32 cellular contexts compared by ENCODE assay signal in the genomic region with DNA sequence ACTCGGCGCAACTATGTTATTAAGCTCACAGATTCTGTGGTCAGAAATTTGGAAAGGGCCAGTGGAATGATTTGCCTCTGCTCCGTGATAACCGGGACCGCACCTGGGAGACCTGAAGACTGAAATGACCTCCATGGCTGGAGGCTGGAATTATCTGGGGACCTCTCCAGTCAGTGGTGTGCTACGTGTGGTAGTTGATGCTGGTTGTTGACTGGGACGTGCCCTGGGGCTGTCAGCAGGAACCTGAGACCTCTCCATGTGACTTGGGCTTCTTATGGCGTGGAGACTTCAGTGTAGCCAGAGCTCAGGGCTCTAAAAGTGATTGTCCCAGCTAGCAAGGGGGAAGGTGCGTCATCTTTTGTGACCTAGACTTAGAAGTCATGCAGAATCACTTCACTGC.
"Had no signal": no experiment of that assay in that cellular context is flagged by ENCODE, and none has a peak within 500 bp of the region (broad histone marks: within the 10 kb centered on the region; RNA-seq: fewer than 3 reads in every experiment).

No MANE protein-coding gene starts in this region.

- H3K9me3 ChIP-seq: ascending aorta, body of pancreas, SJSA1 had no signal

- ATAC-seq: activated CD8-positive, alpha-beta memory T cell treated with anti-CD3 and anti-CD28 coated beads, Interleukin-2, amount 10 ng/mL, durations not matched to agents 7 days and 5 days; activated naive CD4-positive, alpha-beta T cell treated with anti-CD3 and anti-CD28 coated beads, Interleukin-2, amount 50 U/mL, for 72 hours; activated naive CD8-positive, alpha-beta T cell treated with anti-CD3 and anti-CD28 coated beads, Interleukin-2, amount 50 U/mL, for 24 hours; body of pancreas; Panc1; T-helper 17 cell had no signal

- H3K27ac Mint-ChIP-seq: activated B cell treated with CpG ODN at 0.5 μM for 24 hours; activated naive CD8-positive, alpha-beta T cell treated with anti-CD3 and anti-CD28 coated beads, Interleukin-2, amount 50 U/mL, for 24 hours; activated T-cell treated with anti-CD3 and anti-CD28 coated beads, Interleukin-2, amount 50 U/mL, for 24 hours; activated T-helper 1 cell treated with anti-CD3 and anti-CD28 coated beads, Interleukin-12 subunit alpha, Interleukin-12 subunit beta, Interleukin-2, Interleukin-4 antibody, amounts not matched to agents 30 ng/mL and 10 ng/mL and 1 ng/mL, durations not matched to agents 14 hours and 24 hours and 36 hours; T-helper 17 cell had no signal

- H3K27me3 Mint-ChIP-seq: activated B cell treated with CpG ODN at 0.5 μM for 24 hours; activated CD8-positive, alpha-beta memory T cell treated with anti-CD3 and anti-CD28 coated beads, Interleukin-2, amount 10 ng/mL, durations not matched to agents 7 days and 5 days; activated naive CD8-positive, alpha-beta T cell treated with anti-CD3 and anti-CD28 coated beads, Interleukin-2, amount 50 U/mL, for 24 hours; activated T-cell treated with anti-CD3 and anti-CD28 coated beads, Interleukin-2, amount 50 U/mL, for 24 hours; T-helper 17 cell had no signal

- H3K36me3 Mint-ChIP-seq: activated naive CD4-positive, alpha-beta T cell treated with anti-CD3 and anti-CD28 coated beads, Interleukin-2, amount 50 U/mL, for 72 hours had no signal

- FAIRE-seq: bronchial epithelial cell had no signal

- DNase-seq: activated B cell treated with CpG ODN at 0.5 μM for 24 hours; activated CD4-positive, alpha-beta T cell treated with anti-CD3 and anti-CD28 coated beads for 1 hour; activated CD4-positive, alpha-beta T cell treated with anti-CD3 and anti-CD28 coated beads, Interleukin-2, amount 50 U/mL, for 1 hour; activated CD8-positive, alpha-beta memory T cell treated with anti-CD3 and anti-CD28 coated beads, Interleukin-2, amount 10 ng/mL, durations not matched to agents 7 days and 5 days; activated effector memory CD4-positive, alpha-beta T cell treated with Interleukin-2 at 50 U/mL for 16 hours; activated naive CD4-positive, alpha-beta T cell treated with Interleukin-2 at 50 U/mL for 16 hours; activated naive CD8-positive, alpha-beta T cell treated with anti-CD3 and anti-CD28 coated beads, Interleukin-2, amount 50 U/mL, for 24 hours; activated T-cell treated with anti-CD3 and anti-CD28 coated beads, Interleukin-2, amount 50 U/mL, for 24 hours; amniotic stem cell; body of pancreas; central memory CD4-positive, alpha-beta T cell; Kasumi-1; KBM-7; NCI-H1048; NCI-H146; NCI-H187 treated with DMSO at 0.1 percent for 48 hours; NCI-H2081 treated with DMSO at 0.1 percent for 48 hours; NCI-H2171 treated with DMSO at 0.1 percent for 48 hours; NCI-H226; NCI-H526; NCI-H774; OCI-M1; RPMI8226; SHP77; T-helper 17 cell; T-helper 9 cell had no signal

- H3K27me3 ChIP-seq: ascending aorta, body of pancreas, SJSA1 had no signal

- H3K27ac ChIP-seq: ascending aorta, body of pancreas, SJSA1 had no signal

- H3K9me3 Mint-ChIP-seq: activated B cell treated with CpG ODN at 0.5 μM for 24 hours; activated naive CD4-positive, alpha-beta T cell treated with anti-CD3 and anti-CD28 coated beads, Interleukin-2, amount 50 U/mL, for 72 hours; activated naive CD8-positive, alpha-beta T cell treated with anti-CD3 and anti-CD28 coated beads, Interleukin-2, amount 50 U/mL, for 24 hours; activated T-cell treated with anti-CD3 and anti-CD28 coated beads, Interleukin-2, amount 50 U/mL, for 24 hours; activated T-helper 1 cell treated with anti-CD3 and anti-CD28 coated beads, Interleukin-12 subunit alpha, Interleukin-12 subunit beta, Interleukin-2, Interleukin-4 antibody, amounts not matched to agents 30 ng/mL and 10 ng/mL and 1 ng/mL, durations not matched to agents 14 hours and 24 hours and 36 hours had no signal

- H3K4me3 Mint-ChIP-seq: activated B cell treated with CpG ODN at 0.5 μM for 24 hours; activated CD8-positive, alpha-beta memory T cell treated with anti-CD3 and anti-CD28 coated beads, Interleukin-2, amount 10 ng/mL, durations not matched to agents 7 days and 5 days; activated naive CD8-positive, alpha-beta T cell treated with anti-CD3 and anti-CD28 coated beads, Interleukin-2, amount 50 U/mL, for 24 hours; activated T-cell treated with anti-CD3 and anti-CD28 coated beads, Interleukin-2, amount 50 U/mL, for 24 hours; activated T-helper 1 cell treated with anti-CD3 and anti-CD28 coated beads, Interleukin-12 subunit alpha, Interleukin-12 subunit beta, Interleukin-2, Interleukin-4 antibody, amounts not matched to agents 30 ng/mL and 10 ng/mL and 1 ng/mL, durations not matched to agents 14 hours and 24 hours and 36 hours; T-helper 17 cell had no signal

- H3K4me3 ChIP-seq: ascending aorta, body of pancreas, SJSA1 had no signal
